ENCODE assay signal across 8 cellular contexts in the genomic region with DNA sequence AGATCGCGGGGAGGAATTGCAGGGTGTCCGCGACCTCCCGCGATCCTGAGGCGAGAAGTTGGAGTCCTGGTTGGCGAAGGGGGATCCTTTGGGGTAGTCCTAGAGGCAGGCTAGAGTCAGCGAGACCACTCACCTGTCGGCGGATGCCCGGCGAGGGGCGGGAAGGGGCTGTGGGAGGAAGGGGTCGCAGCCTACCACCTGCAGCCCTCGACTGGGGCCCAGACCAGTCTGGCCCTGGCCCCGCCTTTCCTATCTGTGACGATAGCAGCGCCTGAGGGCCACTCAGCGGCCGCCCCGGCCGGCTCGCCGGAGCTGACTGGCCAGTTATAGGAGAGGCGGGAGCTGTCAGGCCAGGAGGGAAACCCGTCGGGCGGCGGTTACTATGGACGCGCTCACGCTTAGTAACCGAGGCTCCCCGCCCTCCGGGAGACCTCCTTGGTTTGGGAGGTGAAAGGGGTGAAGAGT.
A peak's percentile ranks its signal among the peaks of the same experiment; 100 is the strongest.
DNase-seq lines count a peak whose midpoint lies in the region; ATAC-seq lines count a peak whose summit lies in the region.

A gene (minus strand): TSS at position 213 of the 465 bp plus-strand sequence. CDS start 10,012 bp downstream, outside the sequence.

- H3K27ac Mint-ChIP-seq in activated naive CD4-positive, alpha-beta T cell treated with anti-CD3 and anti-CD28 coated beads, Interleukin-2, amount 50 U/mL, for 24 hours: no peak within 1 kb of the TSS

- no peak for ATAC-seq in HG03139 (IDR thresholded peaks at IDR 0.05; ENCODE audit: unreplicated experiment)

- H3K4me1 Mint-ChIP-seq in activated naive CD4-positive, alpha-beta T cell treated with anti-CD3 and anti-CD28 coated beads, Interleukin-2, amount 50 U/mL, for 24 hours: peaks cover 11% of the 10 kb centered on the region

- H3K36me3 Mint-ChIP-seq in activated naive CD4-positive, alpha-beta T cell treated with anti-CD3 and anti-CD28 coated beads, Interleukin-2, amount 50 U/mL, for 24 hours: peaks cover 3% of the 10 kb centered on the region

- DNase-seq in activated naive CD4-positive, alpha-beta T cell treated with Interleukin-2 at 50 U/mL for 16 hours: no peak
- DNase-seq in T1000 (lab: John Stamatoyannopoulos, UW): peak; percentile 38
- peak; percentile 58 for DNase-seq in fibroblast of gingiva (ENCODE audit: low read depth)
- DNase-seq in middle frontal gyrus (ENCODE audit: extremely low spot score, low spot score): peak; percentile 37
- DNase-seq in substantia nigra (lab: John Stamatoyannopoulos, UW): peak; percentile 7 to 92 (median 73)
- DNase-seq in NCI-H524 treated with DMSO at 0.1 percent for 48 hours (lab: John Stamatoyannopoulos, UW): no peak

- H3K9me3 Mint-ChIP-seq in activated naive CD4-positive, alpha-beta T cell treated with anti-CD3 and anti-CD28 coated beads, Interleukin-2, amount 50 U/mL, for 24 hours: no peaks in the 10 kb centered on the region

- no peak within 1 kb of the TSS for H3K27ac ChIP-seq in substantia nigra (ENCODE audit: low read depth, low read length, poor library complexity, severe bottlenecking)

- peaks cover 46% of the 10 kb centered on the region for H3K27me3 Mint-ChIP-seq in activated naive CD4-positive, alpha-beta T cell treated with anti-CD3 and anti-CD28 coated beads, Interleukin-2, amount 50 U/mL, for 24 hours

- peak within 1 kb of the TSS; percentile 28 for H3K4me3 Mint-ChIP-seq in activated naive CD4-positive, alpha-beta T cell treated with anti-CD3 and anti-CD28 coated beads, Interleukin-2, amount 50 U/mL, for 24 hours

Comparison
In these comparisons a context has a peak if more than half of its experiments do, and no peak if none do; other contexts are left out.
1. DNase-seq: peak in T1000 (single experiment), fibroblast of gingiva (single experiment), middle frontal gyrus (single experiment) and substantia nigra (49 of 49); none in activated naive CD4-positive, alpha-beta T cell treated with Interleukin-2 at 50 U/mL for 16 hours (single experiment) and NCI-H524 treated with DMSO at 0.1 percent for 48 hours (single experiment).